27 cellular contexts compared by ENCODE assay signal in genomic region chr5:54088081-54088480, GRCh38.
DNase-seq lines count a peak whose midpoint lies in the region; ATAC-seq and TF ChIP-seq lines count a peak whose summit lies in the region.
"Had no signal": no experiment of that assay in that cellular context is flagged by ENCODE, and none has a peak within 500 bp of the region (broad histone marks: within the 10 kb centered on the region; RNA-seq: fewer than 3 reads in every experiment).

No MANE protein-coding gene starts in this region.

- peaks cover 0 to 1% of the 10 kb centered on the region in 2 donors for H3K9me3 Mint-ChIP-seq in activated naive CD4-positive, alpha-beta T cell treated with anti-CD3 and anti-CD28 coated beads, Interleukin-2, amount 50 U/mL, for 72 hours
- H3K9me3 Mint-ChIP-seq: activated CD4-positive, alpha-beta T cell treated with anti-CD3 and anti-CD28 coated beads, Interleukin-2, amount 10 ng/mL, durations not matched to agents 24 days and 14 days; activated T-cell treated with anti-CD3 and anti-CD28 coated beads, Interleukin-2, amount 50 U/mL, for 4 hours; brain; CD8-positive, alpha-beta memory T cell; neural progenitor cell had no signal

- CTCF ChIA-PET in SK-N-SH (lab: Yijun Ruan, JAX): no interaction called here

- H3K36me3 ChIP-seq in SK-N-SH (replicated peaks in 1 of 2; ENCODE audit: control insufficient read depth in 1 of 2, insufficient read depth in 2 of 2, low read length in 1 of 2) (no peaks in the 10 kb centered on the region), SJSA1 (no peaks in the 10 kb centered on the region; the same call in 1 of the 2 replicates), fibroblast of lung (ENCODE audit: control insufficient read depth, insufficient read depth, low read length) (no peaks in the 10 kb centered on the region), uterus (no peaks in the 10 kb centered on the region)
- H3K36me3 ChIP-seq: heart right ventricle, neural progenitor cell, stomach, thyroid gland had no signal

- H3K4me3 ChIP-seq in SK-N-SH (ENCODE audit: low read depth in 2 of 2, low read length in 1 of 2) (no peak overlapping the region), SJSA1 (no peak overlapping the region), fibroblast of lung (replicated peaks in 1 of 4; ENCODE audit: control extremely low read depth in 1 of 4, insufficient read depth in 1 of 4, low read depth in 3 of 4, low read length in 4 of 4) (no peak overlapping the region), uterus (no peak overlapping the region)
- H3K4me3 ChIP-seq: heart right ventricle, neural progenitor cell, stomach, thyroid gland had no signal

- H3K4me2 ChIP-seq in SK-N-SH (peak overlapping the region; percentile 48), fibroblast of lung (ENCODE audit: extremely low read depth, insufficient read depth, low read length) (peak overlapping the region; percentile 21)
- H3K4me2 ChIP-seq: neural progenitor cell had no signal

- H3K9ac ChIP-seq in SK-N-SH (peak overlapping the region; percentile 13; the same call in 1 of the 2 replicates), fibroblast of lung (ENCODE audit: insufficient read depth, low read length) (no peak overlapping the region)
- H3K9ac ChIP-seq: neural progenitor cell had no signal

- H3K27me3 ChIP-seq in SK-N-SH (ENCODE audit: insufficient read depth): no peaks in the 10 kb centered on the region
- H3K27me3 ChIP-seq in SJSA1 (replicated peaks): no peaks in the 10 kb centered on the region
- H3K27me3 ChIP-seq in fibroblast of lung (ENCODE audit: control insufficient read depth, insufficient read depth, low read length): no peaks in the 10 kb centered on the region
- no peaks in the 10 kb centered on the region for H3K27me3 ChIP-seq in uterus
- H3K27me3 ChIP-seq: foreskin keratinocyte, heart right ventricle, neural progenitor cell, stomach, thyroid gland had no signal

- no peaks in the 10 kb centered on the region for H3K9me3 ChIP-seq in SK-N-SH
- no peaks in the 10 kb centered on the region for H3K9me3 ChIP-seq in SJSA1 (replicated peaks)
- no peaks in the 10 kb centered on the region for H3K9me3 ChIP-seq in fibroblast of lung (ENCODE audit: control insufficient read depth, insufficient read depth, low read depth, low read length)
- no peaks in the 10 kb centered on the region for H3K9me3 ChIP-seq in uterus
- H3K9me3 ChIP-seq: heart right ventricle, stomach, thyroid gland had no signal

- POLR2A ChIA-PET in SK-N-SH (lab: Yijun Ruan, JAX): no interaction called here

- no peak for TF ChIP-seq RAD21 in SK-N-SH (IDR thresholded peaks at IDR 0.05; ENCODE audit: low read length)

- no peak for DNase-seq in SK-N-SH
- peak in 1 of 2 experiments; percentile 74 for DNase-seq in SJSA1 (ENCODE audit: low read depth in 1 of 2, low spot score in 2 of 2)
- peak in 1 of 2 donors; percentile 59 for DNase-seq in fibroblast of lung (ENCODE audit: low read depth in 2 of 2)
- DNase-seq in renal cortical epithelial cell (ENCODE audit: low read depth): peak; percentile 26
- no peak for DNase-seq in stimulated activated CD4-positive, alpha-beta T cell treated with anti-CD3 and anti-CD28 coated beads, Interleukin-4, amount 100 ng/mL, for 1 hour
- no peak for DNase-seq in uterus
- DNase-seq in activated naive CD4-positive, alpha-beta T cell treated with anti-CD3 and anti-CD28 coated beads, Interleukin-2, amount 50 U/mL, for 72 hours (ENCODE audit: low spot score in 2 of 2): no peak
- DNase-seq: activated CD4-positive, alpha-beta T cell treated with anti-CD3 and anti-CD28 coated beads, Interleukin-2, amount 10 ng/mL, durations not matched to agents 24 days and 14 days; activated gamma-delta T cell treated with Interleukin-2 at 50 U/mL for 16 hours; activated T-cell treated with anti-CD3 and anti-CD28 coated beads, Interleukin-2, amount 50 U/mL, for 4 hours; CD8-positive, alpha-beta memory T cell; effector CD8-positive, alpha-beta T cell; heart right ventricle; KG1; left cardiac atrium; NCI-H1417; NCI-H2029 treated with DMSO at 0.1 percent for 48 hours; NCI-H82; stomach; T-helper 9 cell; thyroid gland had no signal

- no peak overlapping the region for H2AFZ ChIP-seq in SK-N-SH (ENCODE audit: low read depth)
- H2AFZ ChIP-seq in fibroblast of lung (ENCODE audit: low read length): no peak overlapping the region
- H2AFZ ChIP-seq: neural progenitor cell had no signal

- H3K27ac ChIP-seq in SK-N-SH (ENCODE audit: low read depth in 2 of 2, low read length in 1 of 2): peak overlapping the region in 1 of 2 experiments; percentile 68; a peak in 2 of 4 replicates
- H3K27ac ChIP-seq in SJSA1: peak overlapping the region; percentile 99
- peak overlapping the region; percentile 79 for H3K27ac ChIP-seq in fibroblast of lung (ENCODE audit: insufficient read depth, low read length)
- no peak overlapping the region for H3K27ac ChIP-seq in uterus
- H3K27ac ChIP-seq: 22Rv1, foreskin keratinocyte, heart right ventricle, neural progenitor cell, stomach, thyroid gland, VCaP had no signal

- ATAC-seq in SK-N-SH treated with all-trans-retinoic acid at 6 μM for 48 hours: no peak
- ATAC-seq in activated naive CD4-positive, alpha-beta T cell treated with anti-CD3 and anti-CD28 coated beads, Interleukin-2, amount 50 U/mL, for 72 hours: no peak
- ATAC-seq: activated T-cell treated with anti-CD3 and anti-CD28 coated beads, Interleukin-2, amount 50 U/mL, for 4 hours; foreskin keratinocyte; heart right ventricle; left cardiac atrium had no signal

- no peak overlapping the region for H3K27ac Mint-ChIP-seq in activated naive CD4-positive, alpha-beta T cell treated with anti-CD3 and anti-CD28 coated beads, Interleukin-2, amount 50 U/mL, for 72 hours
- H3K27ac Mint-ChIP-seq: activated CD4-positive, alpha-beta T cell treated with anti-CD3 and anti-CD28 coated beads, Interleukin-2, amount 10 ng/mL, durations not matched to agents 24 days and 14 days; brain; CD8-positive, alpha-beta memory T cell; neural progenitor cell had no signal

- intact Hi-C loops in uterus (cut with DNase I; ENCODE audit: low total_unique reads): no loop called here

- TF ChIP-seq POLR2A in uterus (IDR thresholded peaks at IDR 0.05): no peak

- peaks cover 10% of the 10 kb centered on the region for H3F3A ChIP-seq in SK-N-SH (replicated peaks; ENCODE audit: insufficient read depth)

- no peaks in the 10 kb centered on the region for H3K9me2 ChIP-seq in SK-N-SH

- H3K4me1 ChIP-seq in SK-N-SH (ENCODE audit: control insufficient read depth in 1 of 2, insufficient read depth in 2 of 2, low read depth in 1 of 2, low read length in 1 of 2) (peaks cover 8 to 13% of the 10 kb centered on the region in 2 experiments; a peak in 3 of 4 replicates), SJSA1 (replicated peaks) (peaks cover 42% of the 10 kb centered on the region), fibroblast of lung (ENCODE audit: control insufficient read depth, extremely low read depth, insufficient read depth, low read length) (peaks cover 5% of the 10 kb centered on the region), uterus (no peaks in the 10 kb centered on the region)
- H3K4me1 ChIP-seq: thyroid gland had no signal

- H3K79me2 ChIP-seq in SK-N-SH (ENCODE audit: insufficient read depth): no peaks in the 10 kb centered on the region
- no peaks in the 10 kb centered on the region for H3K79me2 ChIP-seq in fibroblast of lung (ENCODE audit: control insufficient read depth, insufficient read depth, low read length)

- no peaks in the 10 kb centered on the region for H4K20me1 ChIP-seq in SK-N-SH (ENCODE audit: insufficient read depth)
- H4K20me1 ChIP-seq in fibroblast of lung (ENCODE audit: control insufficient read depth, extremely low read depth, insufficient read depth, low read length): no peaks in the 10 kb centered on the region

- no peak for TF ChIP-seq CTCF in SK-N-SH (IDR thresholded peaks at IDR 0.05)
- TF ChIP-seq CTCF in fibroblast of lung (conservative IDR thresholded peaks at IDR 0.05 in 1 of 2, IDR thresholded peaks at IDR 0.05 in 1 of 2; ENCODE audit: low read depth in 1 of 2, low read length in 2 of 2): no peak
- no peak for TF ChIP-seq CTCF in uterus (IDR thresholded peaks at IDR 0.05)

- TF ChIP-seq EP300 in SK-N-SH (IDR thresholded peaks at IDR 0.05; ENCODE audit: borderline replicate concordance in 1 of 2, low read depth in 1 of 2, low read length in 1 of 2): no peak

- 85% methylated on average over 2 of the region's 2 CpGs for WGBS in SK-N-SH (ENCODE audit: low lambda C conversion rate)

- peaks cover 0 to 2% of the 10 kb centered on the region in 2 donors for H3K36me3 Mint-ChIP-seq in activated naive CD4-positive, alpha-beta T cell treated with anti-CD3 and anti-CD28 coated beads, Interleukin-2, amount 50 U/mL, for 72 hours
- H3K36me3 Mint-ChIP-seq: brain, neural progenitor cell had no signal

TF ChIP-seq in SK-N-SH, 30 proteins besides CTCF, POLR2A, EP300 and RAD21 (continues in another document):
- TF ChIP-seq GABPA (IDR thresholded peaks at IDR 0.05; ENCODE audit: low read depth): no peak
- no peak for TF ChIP-seq USF1 (IDR thresholded peaks at IDR 0.05; ENCODE audit: borderline replicate concordance, low read depth)

TF ChIP-seq in SK-N-SH treated with all-trans-retinoic acid at 6 μM for 48 hours, 23 proteins besides CTCF, POLR2A, EP300 and RAD21:
- TF ChIP-seq SNAI2 (CRISPR knock-in tag; IDR thresholded peaks at IDR 0.05): no peak
- no peak for TF ChIP-seq OSR1 (CRISPR knock-in tag; IDR thresholded peaks at IDR 0.05)
- TF ChIP-seq POU6F1 (CRISPR knock-in tag; IDR thresholded peaks at IDR 0.05; ENCODE audit: borderline replicate concordance, low read depth): no peak

Comparison
In these comparisons a context has a peak if more than half of its experiments do, and no peak if none do; other contexts are left out.
1. H3K27ac ChIP-seq: peak in SJSA1 (single experiment) and fibroblast of lung (single experiment); none in uterus (0 of 2).